ENCODE assay signal across 1 cellular context in the genomic region with DNA sequence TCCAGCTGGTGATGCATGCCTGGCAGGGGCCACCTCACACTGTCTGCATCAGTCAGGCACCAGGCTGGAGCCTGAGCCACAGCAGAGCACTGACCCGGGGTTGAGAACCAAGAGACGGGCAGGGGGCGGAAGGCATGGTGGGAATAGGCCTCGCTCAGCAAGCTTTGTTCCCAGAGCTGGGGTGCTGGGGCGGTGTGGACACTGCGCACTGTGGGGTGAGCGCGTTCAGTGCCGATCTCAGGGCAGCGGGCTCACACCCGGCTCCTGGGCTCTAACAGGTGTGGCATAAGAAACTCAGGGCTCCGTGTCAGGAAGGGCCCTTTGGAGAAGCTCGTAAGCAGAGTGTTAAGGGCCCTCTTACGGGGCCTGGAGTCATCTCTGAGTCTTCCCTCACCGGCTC.
TF ChIP-seq lines count a peak whose summit lies in the region.

No MANE protein-coding gene starts in this region.

TF ChIP-seq in GM12878, 131 proteins besides CTCF, POLR2A, EP300 and RAD21:
- TF ChIP-seq TCF12 (IDR thresholded peaks at IDR 0.05; ENCODE audit: low read depth, low read length) = no peak
- no peak for TF ChIP-seq SMAD5 (IDR thresholded peaks at IDR 0.05; ENCODE audit: low read depth)
